In genomic region chr2:120439067-120439368, GRCh38 we compare ENCODE assay signal across 20 cellular contexts.
"Had no signal": no experiment of that assay in that cellular context is flagged by ENCODE, and none has a peak within 500 bp of the region (broad histone marks: within the 10 kb centered on the region; RNA-seq: fewer than 3 reads in every experiment).

No MANE protein-coding gene starts in this region.

- DNase-seq: islet precursor cell; left ventricle myocardium inferior; midbrain; naive thymus-derived CD8-positive, alpha-beta T cell; retina; right cardiac atrium; small intestine; stimulated activated CD4-positive, alpha-beta T cell treated with anti-CD3 and anti-CD28 coated beads, Interleukin-4, amount 100 ng/mL, for 24 hours; stimulated activated naive CD4-positive, alpha-beta T cell; tibial artery; trophoblast cell; upper lobe of right lung had no signal

- H3K9me3 ChIP-seq: left ventricle myocardium inferior, pancreas, prostate gland, sigmoid colon, spleen, suprapubic skin, thoracic aorta, tibial artery, upper lobe of right lung had no signal

- H3K4me3 ChIP-seq: hepatocyte, left ventricle myocardium inferior, lung, pancreas, prostate gland, sigmoid colon, spleen, suprapubic skin, thoracic aorta, tibial artery, upper lobe of right lung had no signal

- H3K36me3 ChIP-seq: left ventricle myocardium inferior, pancreas, prostate gland, sigmoid colon, spleen, suprapubic skin, thoracic aorta, tibial artery, upper lobe of right lung had no signal

- H2AFZ ChIP-seq: hepatocyte had no signal

- H3K4me2 ChIP-seq: hepatocyte had no signal

- H3K79me2 ChIP-seq: hepatocyte had no signal

- H3K27ac ChIP-seq: hepatocyte, left ventricle myocardium inferior, pancreas, prostate gland, sigmoid colon, spleen, suprapubic skin, thoracic aorta, tibial artery, upper lobe of right lung had no signal

- H3K27me3 ChIP-seq: pancreas had no signal
